ENCODE assay signal across 1 cellular context in the genomic region with DNA sequence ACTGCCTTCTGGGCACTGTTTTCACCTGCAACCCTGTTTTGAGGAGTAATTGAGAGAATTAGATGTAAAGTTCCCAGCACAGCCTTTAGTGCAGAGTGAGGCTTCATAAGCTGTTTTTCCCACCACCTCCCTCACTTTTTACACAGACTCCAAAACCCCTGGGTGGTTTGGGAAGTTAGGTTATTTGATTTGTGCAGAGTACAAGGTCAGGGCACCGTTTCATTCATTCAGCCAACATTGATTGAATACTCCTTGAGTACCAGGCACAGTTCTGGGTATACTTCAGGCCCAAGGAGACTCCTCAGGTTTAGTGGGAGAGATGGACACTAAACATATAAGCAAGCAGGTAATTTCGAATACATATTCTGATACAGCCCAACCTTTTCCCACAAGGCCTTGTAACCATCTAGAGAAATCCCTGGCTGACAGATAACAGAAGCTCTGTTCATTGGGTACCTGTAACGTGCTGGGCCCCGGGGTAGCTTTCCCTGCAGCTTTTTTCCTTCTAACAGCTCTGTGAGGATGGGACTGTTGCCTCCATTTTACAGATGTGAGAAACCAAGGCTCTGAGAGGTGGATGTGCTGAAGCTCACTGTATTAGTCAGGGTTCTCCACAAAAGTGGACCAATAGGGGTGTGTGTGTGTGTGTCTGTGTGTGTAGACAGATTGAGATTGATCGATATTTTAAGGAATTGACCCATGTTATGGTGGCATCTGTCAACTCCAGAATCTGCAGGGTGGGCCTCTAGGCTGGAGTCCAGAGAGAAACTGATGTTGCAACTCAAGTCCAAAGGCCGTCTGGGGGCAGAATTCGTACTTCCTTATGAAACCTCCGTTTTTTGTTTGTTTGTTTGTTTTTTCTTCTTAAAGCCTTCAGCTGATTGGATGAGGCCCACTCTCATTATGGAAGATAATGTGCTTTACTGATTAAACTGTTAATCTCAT.
TF ChIP-seq lines count a peak whose summit lies in the region.

No MANE protein-coding gene starts in this region.

TF ChIP-seq in HepG2, 621 proteins besides CTCF, POLR2A, EP300 and RAD21 (continued from another document and continues in another):
- TF ChIP-seq, protein P1, sequence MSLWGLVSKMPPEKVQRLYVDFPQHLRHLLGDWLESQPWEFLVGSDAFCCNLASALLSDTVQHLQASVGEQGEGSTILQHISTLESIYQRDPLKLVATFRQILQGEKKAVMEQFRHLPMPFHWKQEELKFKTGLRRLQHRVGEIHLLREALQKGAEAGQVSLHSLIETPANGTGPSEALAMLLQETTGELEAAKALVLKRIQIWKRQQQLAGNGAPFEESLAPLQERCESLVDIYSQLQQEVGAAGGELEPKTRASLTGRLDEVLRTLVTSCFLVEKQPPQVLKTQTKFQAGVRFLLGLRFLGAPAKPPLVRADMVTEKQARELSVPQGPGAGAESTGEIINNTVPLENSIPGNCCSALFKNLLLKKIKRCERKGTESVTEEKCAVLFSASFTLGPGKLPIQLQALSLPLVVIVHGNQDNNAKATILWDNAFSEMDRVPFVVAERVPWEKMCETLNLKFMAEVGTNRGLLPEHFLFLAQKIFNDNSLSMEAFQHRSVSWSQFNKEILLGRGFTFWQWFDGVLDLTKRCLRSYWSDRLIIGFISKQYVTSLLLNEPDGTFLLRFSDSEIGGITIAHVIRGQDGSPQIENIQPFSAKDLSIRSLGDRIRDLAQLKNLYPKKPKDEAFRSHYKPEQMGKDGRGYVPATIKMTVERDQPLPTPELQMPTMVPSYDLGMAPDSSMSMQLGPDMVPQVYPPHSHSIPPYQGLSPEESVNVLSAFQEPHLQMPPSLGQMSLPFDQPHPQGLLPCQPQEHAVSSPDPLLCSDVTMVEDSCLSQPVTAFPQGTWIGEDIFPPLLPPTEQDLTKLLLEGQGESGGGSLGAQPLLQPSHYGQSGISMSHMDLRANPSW (CRISPR knock-in tag; IDR thresholded peaks at IDR 0.05; ENCODE audit: borderline replicate concordance) = peak; percentile 94
- TF ChIP-seq ZNF232 (CRISPR knock-in tag; IDR thresholded peaks at IDR 0.05; ENCODE audit: borderline replicate concordance) (0 out of 2 replicates have a peak, but pooled peaks have one; percentile 55), ZBTB7B (CRISPR knock-in tag; IDR thresholded peaks at IDR 0.05) (peak; percentile 99), RXRA (CRISPR knock-in tag; IDR thresholded peaks at IDR 0.05) (peak; percentile 49; the same call in 1 of the 2 replicates), GATAD1 (CRISPR knock-in tag; IDR thresholded peaks at IDR 0.05) (peak; percentile 60), MEIS1 (CRISPR knock-in tag; IDR thresholded peaks at IDR 0.05; ENCODE audit: borderline replicate concordance) (peak; percentile 91; the same call in 1 of the 2 replicates), ZBTB8A (CRISPR knock-in tag; IDR thresholded peaks at IDR 0.05; ENCODE audit: borderline replicate concordance, low read depth) (no peak; the same call in 1 of the 2 replicates), ZNF644 (CRISPR knock-in tag; IDR thresholded peaks at IDR 0.05; ENCODE audit: low read depth) (peak; percentile 97), SOX13 (IDR thresholded peaks at IDR 0.05) (peak; percentile 82), SOX13 (CRISPR knock-in tag; conservative IDR thresholded peaks at IDR 0.05 in 1 of 2, IDR thresholded peaks at IDR 0.05 in 1 of 2) (peak in 1 of 2 experiments; percentile 90; a peak in 2 of 4 replicates), TOPORS (CRISPR knock-in tag; IDR thresholded peaks at IDR 0.05) (peak; percentile 76), SIN3B (IDR thresholded peaks at IDR 0.05; ENCODE audit: low read length) (peak; percentile 56; the same call in 1 of the 2 replicates), ZNF766 (CRISPR knock-in tag; IDR thresholded peaks at IDR 0.05; ENCODE audit: borderline replicate concordance) (0 out of 2 replicates have a peak, but pooled peaks have one; percentile 32), SETDB1 (CRISPR knock-in tag; IDR thresholded peaks at IDR 0.05; ENCODE audit: borderline replicate concordance) (0 out of 2 replicates have a peak, but pooled peaks have one; percentile 8), ZNF331 (CRISPR knock-in tag; IDR thresholded peaks at IDR 0.05) (peak; percentile 92), PCBP2 (optimal IDR thresholded peaks at IDR 0.05; ENCODE audit: low read depth, low read length, poor library complexity, severe bottlenecking) (peak; percentile 11), TBX3 (IDR thresholded peaks at IDR 0.05; ENCODE audit: borderline replicate concordance) (peak; percentile 76; the same call in 1 of the 2 replicates)
- TF ChIP-seq, protein P2, sequence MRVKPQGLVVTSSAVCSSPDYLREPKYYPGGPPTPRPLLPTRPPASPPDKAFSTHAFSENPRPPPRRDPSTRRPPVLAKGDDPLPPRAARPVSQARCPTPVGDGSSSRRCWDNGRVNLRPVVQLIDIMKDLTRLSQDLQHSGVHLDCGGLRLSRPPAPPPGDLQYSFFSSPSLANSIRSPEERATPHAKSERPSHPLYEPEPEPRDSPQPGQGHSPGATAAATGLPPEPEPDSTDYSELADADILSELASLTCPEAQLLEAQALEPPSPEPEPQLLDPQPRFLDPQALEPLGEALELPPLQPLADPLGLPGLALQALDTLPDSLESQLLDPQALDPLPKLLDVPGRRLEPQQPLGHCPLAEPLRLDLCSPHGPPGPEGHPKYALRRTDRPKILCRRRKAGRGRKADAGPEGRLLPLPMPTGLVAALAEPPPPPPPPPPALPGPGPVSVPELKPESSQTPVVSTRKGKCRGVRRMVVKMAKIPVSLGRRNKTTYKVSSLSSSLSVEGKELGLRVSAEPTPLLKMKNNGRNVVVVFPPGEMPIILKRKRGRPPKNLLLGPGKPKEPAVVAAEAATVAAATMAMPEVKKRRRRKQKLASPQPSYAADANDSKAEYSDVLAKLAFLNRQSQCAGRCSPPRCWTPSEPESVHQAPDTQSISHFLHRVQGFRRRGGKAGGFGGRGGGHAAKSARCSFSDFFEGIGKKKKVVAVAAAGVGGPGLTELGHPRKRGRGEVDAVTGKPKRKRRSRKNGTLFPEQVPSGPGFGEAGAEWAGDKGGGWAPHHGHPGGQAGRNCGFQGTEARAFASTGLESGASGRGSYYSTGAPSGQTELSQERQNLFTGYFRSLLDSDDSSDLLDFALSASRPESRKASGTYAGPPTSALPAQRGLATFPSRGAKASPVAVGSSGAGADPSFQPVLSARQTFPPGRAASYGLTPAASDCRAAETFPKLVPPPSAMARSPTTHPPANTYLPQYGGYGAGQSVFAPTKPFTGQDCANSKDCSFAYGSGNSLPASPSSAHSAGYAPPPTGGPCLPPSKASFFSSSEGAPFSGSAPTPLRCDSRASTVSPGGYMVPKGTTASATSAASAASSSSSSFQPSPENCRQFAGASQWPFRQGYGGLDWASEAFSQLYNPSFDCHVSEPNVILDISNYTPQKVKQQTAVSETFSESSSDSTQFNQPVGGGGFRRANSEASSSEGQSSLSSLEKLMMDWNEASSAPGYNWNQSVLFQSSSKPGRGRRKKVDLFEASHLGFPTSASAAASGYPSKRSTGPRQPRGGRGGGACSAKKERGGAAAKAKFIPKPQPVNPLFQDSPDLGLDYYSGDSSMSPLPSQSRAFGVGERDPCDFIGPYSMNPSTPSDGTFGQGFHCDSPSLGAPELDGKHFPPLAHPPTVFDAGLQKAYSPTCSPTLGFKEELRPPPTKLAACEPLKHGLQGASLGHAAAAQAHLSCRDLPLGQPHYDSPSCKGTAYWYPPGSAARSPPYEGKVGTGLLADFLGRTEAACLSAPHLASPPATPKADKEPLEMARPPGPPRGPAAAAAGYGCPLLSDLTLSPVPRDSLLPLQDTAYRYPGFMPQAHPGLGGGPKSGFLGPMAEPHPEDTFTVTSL (CRISPR knock-in tag; IDR thresholded peaks at IDR 0.05; ENCODE audit: borderline replicate concordance) = peak; percentile 90; the same call in 1 of the 2 replicates
- TF ChIP-seq, protein P3, sequence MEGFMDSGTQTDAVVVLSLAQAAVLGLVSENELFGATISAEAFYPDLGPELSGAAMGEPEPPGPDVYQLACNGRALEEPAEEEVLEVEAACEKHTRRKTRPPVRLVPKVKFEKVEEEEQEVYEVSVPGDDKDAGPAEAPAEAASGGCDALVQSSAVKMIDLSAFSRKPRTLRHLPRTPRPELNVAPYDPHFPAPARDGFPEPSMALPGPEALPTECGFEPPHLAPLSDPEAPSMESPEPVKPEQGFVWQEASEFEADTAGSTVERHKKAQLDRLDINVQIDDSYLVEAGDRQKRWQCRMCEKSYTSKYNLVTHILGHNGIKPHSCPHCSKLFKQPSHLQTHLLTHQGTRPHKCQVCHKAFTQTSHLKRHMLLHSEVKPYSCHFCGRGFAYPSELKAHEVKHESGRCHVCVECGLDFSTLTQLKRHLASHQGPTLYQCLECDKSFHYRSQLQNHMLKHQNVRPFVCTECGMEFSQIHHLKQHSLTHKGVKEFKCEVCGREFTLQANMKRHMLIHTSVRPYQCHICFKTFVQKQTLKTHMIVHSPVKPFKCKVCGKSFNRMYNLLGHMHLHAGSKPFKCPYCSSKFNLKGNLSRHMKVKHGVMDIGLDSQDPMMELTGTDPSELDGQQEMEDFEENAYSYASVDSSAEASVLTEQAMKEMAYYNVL (CRISPR knock-in tag; IDR thresholded peaks at IDR 0.05; ENCODE audit: borderline replicate concordance) = peak; percentile 31; the same call in 1 of the 2 replicates
- TF ChIP-seq, protein P4, sequence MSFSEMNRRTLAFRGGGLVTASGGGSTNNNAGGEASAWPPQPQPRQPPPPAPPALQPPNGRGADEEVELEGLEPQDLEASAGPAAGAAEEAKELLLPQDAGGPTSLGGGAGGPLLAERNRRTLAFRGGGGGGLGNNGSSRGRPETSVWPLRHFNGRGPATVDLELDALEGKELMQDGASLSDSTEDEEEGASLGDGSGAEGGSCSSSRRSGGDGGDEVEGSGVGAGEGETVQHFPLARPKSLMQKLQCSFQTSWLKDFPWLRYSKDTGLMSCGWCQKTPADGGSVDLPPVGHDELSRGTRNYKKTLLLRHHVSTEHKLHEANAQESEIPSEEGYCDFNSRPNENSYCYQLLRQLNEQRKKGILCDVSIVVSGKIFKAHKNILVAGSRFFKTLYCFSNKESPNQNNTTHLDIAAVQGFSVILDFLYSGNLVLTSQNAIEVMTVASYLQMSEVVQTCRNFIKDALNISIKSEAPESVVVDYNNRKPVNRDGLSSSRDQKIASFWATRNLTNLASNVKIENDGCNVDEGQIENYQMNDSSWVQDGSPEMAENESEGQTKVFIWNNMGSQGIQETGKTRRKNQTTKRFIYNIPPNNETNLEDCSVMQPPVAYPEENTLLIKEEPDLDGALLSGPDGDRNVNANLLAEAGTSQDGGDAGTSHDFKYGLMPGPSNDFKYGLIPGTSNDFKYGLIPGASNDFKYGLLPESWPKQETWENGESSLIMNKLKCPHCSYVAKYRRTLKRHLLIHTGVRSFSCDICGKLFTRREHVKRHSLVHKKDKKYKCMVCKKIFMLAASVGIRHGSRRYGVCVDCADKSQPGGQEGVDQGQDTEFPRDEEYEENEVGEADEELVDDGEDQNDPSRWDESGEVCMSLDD (CRISPR knock-in tag; IDR thresholded peaks at IDR 0.05; ENCODE audit: borderline replicate concordance) = no peak; the same call in 1 of the 2 replicates
- TF ChIP-seq, protein P5, sequence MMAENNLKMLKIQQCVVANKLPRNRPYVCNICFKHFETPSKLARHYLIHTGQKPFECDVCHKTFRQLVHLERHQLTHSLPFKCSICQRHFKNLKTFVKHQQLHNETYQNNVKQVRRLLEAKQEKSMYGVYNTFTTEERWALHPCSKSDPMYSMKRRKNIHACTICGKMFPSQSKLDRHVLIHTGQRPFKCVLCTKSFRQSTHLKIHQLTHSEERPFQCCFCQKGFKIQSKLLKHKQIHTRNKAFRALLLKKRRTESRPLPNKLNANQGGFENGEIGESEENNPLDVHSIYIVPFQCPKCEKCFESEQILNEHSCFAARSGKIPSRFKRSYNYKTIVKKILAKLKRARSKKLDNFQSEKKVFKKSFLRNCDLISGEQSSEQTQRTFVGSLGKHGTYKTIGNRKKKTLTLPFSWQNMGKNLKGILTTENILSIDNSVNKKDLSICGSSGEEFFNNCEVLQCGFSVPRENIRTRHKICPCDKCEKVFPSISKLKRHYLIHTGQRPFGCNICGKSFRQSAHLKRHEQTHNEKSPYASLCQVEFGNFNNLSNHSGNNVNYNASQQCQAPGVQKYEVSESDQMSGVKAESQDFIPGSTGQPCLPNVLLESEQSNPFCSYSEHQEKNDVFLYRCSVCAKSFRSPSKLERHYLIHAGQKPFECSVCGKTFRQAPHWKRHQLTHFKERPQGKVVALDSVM (CRISPR knock-in tag; IDR thresholded peaks at IDR 0.05) = peak; percentile 90
- TF ChIP-seq, protein P6, sequence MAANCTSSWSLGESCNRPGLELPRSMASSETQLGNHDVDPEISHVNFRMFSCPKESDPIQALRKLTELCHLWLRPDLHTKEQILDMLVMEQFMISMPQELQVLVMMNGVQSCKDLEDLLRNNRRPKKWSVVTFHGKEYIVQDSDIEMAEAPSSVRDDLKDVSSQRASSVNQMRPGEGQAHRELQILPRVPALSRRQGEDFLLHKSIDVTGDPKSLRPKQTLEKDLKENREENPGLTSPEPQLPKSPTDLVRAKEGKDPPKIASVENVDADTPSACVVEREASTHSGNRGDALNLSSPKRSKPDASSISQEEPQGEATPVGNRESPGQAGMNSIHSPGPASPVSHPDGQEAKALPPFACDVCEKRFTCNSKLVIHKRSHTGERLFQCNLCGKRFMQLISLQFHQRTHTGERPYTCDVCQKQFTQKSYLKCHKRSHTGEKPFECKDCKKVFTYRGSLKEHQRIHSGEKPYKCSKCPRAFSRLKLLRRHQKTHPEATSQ (CRISPR knock-in tag; IDR thresholded peaks at IDR 0.05; ENCODE audit: borderline replicate concordance) = peak; percentile 46; the same call in 1 of the 2 replicates
- TF ChIP-seq, protein P7, sequence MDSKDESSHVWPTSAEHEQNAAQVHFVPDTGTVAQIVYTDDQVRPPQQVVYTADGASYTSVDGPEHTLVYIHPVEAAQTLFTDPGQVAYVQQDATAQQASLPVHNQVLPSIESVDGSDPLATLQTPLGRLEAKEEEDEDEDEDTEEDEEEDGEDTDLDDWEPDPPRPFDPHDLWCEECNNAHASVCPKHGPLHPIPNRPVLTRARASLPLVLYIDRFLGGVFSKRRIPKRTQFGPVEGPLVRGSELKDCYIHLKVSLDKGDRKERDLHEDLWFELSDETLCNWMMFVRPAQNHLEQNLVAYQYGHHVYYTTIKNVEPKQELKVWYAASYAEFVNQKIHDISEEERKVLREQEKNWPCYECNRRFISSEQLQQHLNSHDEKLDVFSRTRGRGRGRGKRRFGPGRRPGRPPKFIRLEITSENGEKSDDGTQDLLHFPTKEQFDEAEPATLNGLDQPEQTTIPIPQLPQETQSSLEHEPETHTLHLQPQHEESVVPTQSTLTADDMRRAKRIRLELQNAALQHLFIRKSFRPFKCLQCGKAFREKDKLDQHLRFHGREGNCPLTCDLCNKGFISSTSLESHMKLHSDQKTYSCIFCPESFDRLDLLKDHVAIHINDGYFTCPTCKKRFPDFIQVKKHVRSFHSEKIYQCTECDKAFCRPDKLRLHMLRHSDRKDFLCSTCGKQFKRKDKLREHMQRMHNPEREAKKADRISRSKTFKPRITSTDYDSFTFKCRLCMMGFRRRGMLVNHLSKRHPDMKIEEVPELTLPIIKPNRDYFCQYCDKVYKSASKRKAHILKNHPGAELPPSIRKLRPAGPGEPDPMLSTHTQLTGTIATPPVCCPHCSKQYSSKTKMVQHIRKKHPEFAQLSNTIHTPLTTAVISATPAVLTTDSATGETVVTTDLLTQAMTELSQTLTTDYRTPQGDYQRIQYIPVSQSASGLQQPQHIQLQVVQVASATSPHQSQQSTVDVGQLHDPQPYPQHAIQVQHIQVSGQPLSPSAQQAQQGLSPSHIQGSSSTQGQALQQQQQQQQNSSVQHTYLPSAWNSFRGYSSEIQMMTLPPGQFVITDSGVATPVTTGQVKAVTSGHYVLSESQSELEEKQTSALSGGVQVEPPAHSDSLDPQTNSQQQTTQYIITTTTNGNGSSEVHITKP (CRISPR knock-in tag; IDR thresholded peaks at IDR 0.05; ENCODE audit: low read depth) = peak; percentile 87
- TF ChIP-seq, protein P8, sequence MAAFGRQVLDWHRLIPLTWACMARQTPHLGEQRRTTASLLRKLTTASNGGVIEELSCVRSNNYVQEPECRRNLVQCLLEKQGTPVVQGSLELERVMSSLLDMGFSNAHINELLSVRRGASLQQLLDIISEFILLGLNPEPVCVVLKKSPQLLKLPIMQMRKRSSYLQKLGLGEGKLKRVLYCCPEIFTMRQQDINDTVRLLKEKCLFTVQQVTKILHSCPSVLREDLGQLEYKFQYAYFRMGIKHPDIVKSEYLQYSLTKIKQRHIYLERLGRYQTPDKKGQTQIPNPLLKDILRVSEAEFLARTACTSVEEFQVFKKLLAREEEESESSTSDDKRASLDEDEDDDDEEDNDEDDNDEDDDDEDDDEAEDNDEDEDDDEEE (CRISPR knock-in tag; IDR thresholded peaks at IDR 0.05) = no peak
